1 cellular context compared by ENCODE assay signal in the genomic region with DNA sequence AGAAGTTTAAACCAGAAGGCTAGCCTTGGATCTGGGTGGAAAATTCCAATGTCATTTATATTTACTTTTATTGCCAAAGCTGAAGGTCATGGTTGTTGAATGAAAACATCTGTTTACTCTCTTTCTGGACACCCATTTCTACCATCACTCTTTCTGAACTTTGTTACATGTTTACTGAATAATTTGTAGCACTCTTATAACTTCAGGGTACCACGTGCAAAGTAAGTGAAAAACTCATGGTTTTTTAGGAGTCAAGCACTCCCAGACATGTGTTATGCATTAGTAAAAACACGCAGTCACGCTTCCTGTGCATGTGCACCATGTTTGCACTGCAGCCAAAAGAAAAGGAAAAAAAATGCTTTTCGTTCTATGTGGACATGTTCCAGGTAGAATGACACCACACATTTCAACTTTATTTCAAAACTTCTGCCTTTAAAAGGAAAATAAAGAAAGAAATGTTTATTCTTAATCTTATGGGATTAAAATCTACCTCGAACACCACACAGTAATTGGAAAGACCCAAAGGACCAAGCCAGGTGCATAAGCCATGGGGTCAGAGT.
TF ChIP-seq lines count a peak whose summit lies in the region.

No MANE protein-coding gene starts in this region.

TF ChIP-seq in IMR-90, 13 proteins besides CTCF, POLR2A, EP300 and RAD21:
- TF ChIP-seq SMC3 (IDR thresholded peaks at IDR 0.05; ENCODE audit: low read depth, low read length) = no peak
- TF ChIP-seq FOS (IDR thresholded peaks at IDR 0.05; ENCODE audit: low read depth, low read length) = peak; percentile 6; the same call in 1 of the 2 replicates
- TF ChIP-seq CEBPB (IDR thresholded peaks at IDR 0.05; ENCODE audit: low read depth, low read length) = 0 out of 2 replicates have a peak, but pooled peaks have one; percentile 9
- TF ChIP-seq MXI1 (IDR thresholded peaks at IDR 0.05; ENCODE audit: borderline replicate concordance, low read depth, low read length) = peak; percentile 70
- no peak for TF ChIP-seq CHD1 (IDR thresholded peaks at IDR 0.05; ENCODE audit: low read depth, low read length)
- peak; percentile 96 for TF ChIP-seq NFE2L2 (IDR thresholded peaks at IDR 0.05; ENCODE audit: low read depth, low read length)
- TF ChIP-seq MAFK (IDR thresholded peaks at IDR 0.05; ENCODE audit: low read depth, low read length) = peak; percentile 44
- peak; percentile 91 for TF ChIP-seq BHLHE40 (IDR thresholded peaks at IDR 0.05; ENCODE audit: low read depth, low read length)
TF ChIP-seq in IMR-90: peak in this region for 6.
